1 cellular context compared by ENCODE assay signal in genomic region chr11:10307411-10308207, GRCh38.
TF ChIP-seq lines count a peak whose summit lies in the region.

No MANE protein-coding gene starts in this region.

TF ChIP-seq in K562, 482 proteins besides CTCF, POLR2A, EP300 and RAD21 (continued from another document):
- TF ChIP-seq GMEB1 (CRISPR knock-in tag; IDR thresholded peaks at IDR 0.05) (peak; percentile 37; the same call in 1 of the 2 replicates), HMGN3 (IDR thresholded peaks at IDR 0.05; ENCODE audit: borderline replicate concordance, extremely low read depth, insufficient read length, low read depth, low read length) (peak; percentile 21), MBD1 (CRISPR knock-in tag; IDR thresholded peaks at IDR 0.05) (0 out of 2 replicates have a peak, but pooled peaks have one; percentile 14), PATZ1 (CRISPR knock-in tag; IDR thresholded peaks at IDR 0.05; ENCODE audit: borderline replicate concordance) (no peak), NCOA1 (IDR thresholded peaks at IDR 0.05; ENCODE audit: low read depth) (peak; percentile 68), BHLHE40 (IDR thresholded peaks at IDR 0.05; ENCODE audit: low read length) (peak; percentile 91; the same call in 1 of the 2 replicates), FOXK2 (conservative IDR thresholded peaks at IDR 0.05 in 1 of 2, IDR thresholded peaks at IDR 0.05 in 1 of 2; ENCODE audit: low read depth in 2 of 2) (0 out of 4 replicates have a peak, but pooled peaks have one; percentile 22 to 27), CBFA2T3 (IDR thresholded peaks at IDR 0.05) (peak; percentile 34; the same call in 1 of the 2 replicates), EP400 (IDR thresholded peaks at IDR 0.05) (0 out of 2 replicates have a peak, but pooled peaks have one; percentile 44), IRF2 (CRISPR knock-in tag; IDR thresholded peaks at IDR 0.05) (no peak), ZNF445 (CRISPR knock-in tag; IDR thresholded peaks at IDR 0.05; ENCODE audit: low read depth) (no peak), E2F6 (IDR thresholded peaks at IDR 0.05; ENCODE audit: borderline replicate concordance in 1 of 2, extremely low read depth in 1 of 2, insufficient read depth in 1 of 2, insufficient read length in 1 of 2, low read depth in 1 of 2, low read length in 1 of 2, poor library complexity in 1 of 2, severe bottlenecking in 1 of 2) (peak; percentile 62 to 79), CHD4 (IDR thresholded peaks at IDR 0.05; ENCODE audit: insufficient read depth, insufficient replicate concordance, low read depth, low read length, poor library complexity, severe bottlenecking) (peak; percentile 61), CBX3 (IDR thresholded peaks at IDR 0.05; ENCODE audit: borderline replicate concordance in 1 of 2, low read length in 2 of 2) (0 out of 3 replicates have a peak, but pooled peaks of 1 of the 2 experiments have one; percentile 42), ATF7 (IDR thresholded peaks at IDR 0.05) (peak; percentile 45; the same call in 1 of the 2 replicates)
TF ChIP-seq in K562: peak in this region for 91.
